ENCODE assay signal across 8 cellular contexts in the genomic region with DNA sequence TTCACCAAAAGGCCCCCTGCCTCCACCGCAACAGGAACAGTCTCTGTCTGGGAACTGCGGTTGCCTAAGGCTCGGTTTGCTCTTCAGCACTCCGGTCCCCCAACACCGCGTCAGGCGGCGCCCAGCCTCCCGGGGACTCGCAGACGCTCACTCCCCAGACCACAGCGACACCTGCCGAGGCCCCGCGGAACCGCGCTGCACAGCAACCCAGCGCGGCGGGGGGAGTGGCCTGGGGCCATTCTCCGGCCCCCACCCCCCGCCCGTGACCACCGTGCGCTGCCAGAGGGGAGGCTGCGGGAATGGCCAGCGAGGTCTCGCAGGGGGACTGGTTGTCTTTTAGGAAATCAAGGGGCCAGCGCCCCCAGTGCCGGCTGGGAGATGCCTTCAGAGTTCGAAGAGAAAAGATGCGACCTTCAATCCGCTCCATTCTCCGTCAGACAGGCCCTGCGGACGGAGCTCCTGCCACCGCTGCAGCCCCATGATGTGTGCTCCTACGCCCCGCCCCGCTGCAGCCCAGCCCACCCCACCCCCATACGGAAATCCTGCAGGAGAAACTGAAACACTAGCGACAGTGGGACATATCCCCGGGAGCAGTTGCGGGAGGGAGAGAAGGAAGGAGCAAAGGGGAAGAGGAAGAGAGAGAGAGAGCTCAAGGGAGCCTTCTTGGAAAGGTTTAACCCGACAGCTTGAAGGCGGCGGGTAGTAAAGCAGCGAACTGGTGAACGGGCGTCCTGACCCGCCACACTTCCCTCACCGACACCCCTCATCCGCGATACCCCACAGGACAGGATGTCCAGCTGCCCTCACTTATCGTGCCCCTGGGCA.
DNase-seq lines count a peak whose midpoint lies in the region; ATAC-seq, FAIRE-seq and TF ChIP-seq lines count a peak whose summit lies in the region.

No MANE protein-coding gene starts in this region.

- H2AFZ ChIP-seq in HepG2 (ENCODE audit: low read length): peak overlapping the region; percentile 13

- WGBS in HepG2 (ENCODE audit: low lambda C conversion rate): 1% methylated on average over 29 of the region's 55 CpGs

- H3K27me3 Mint-ChIP-seq in activated CD4-positive, alpha-beta T cell treated with anti-CD3 and anti-CD28 coated beads, Interleukin-2, amount 10 ng/mL, durations not matched to agents 7 days and 5 days: peaks cover 36% of the 10 kb centered on the region

- TF ChIP-seq RAD21 in HepG2 (CRISPR knock-in tag; IDR thresholded peaks at IDR 0.05): peak; percentile 84

- peak; percentile 97 for ATAC-seq in GM18907 (IDR thresholded peaks at IDR 0.05; ENCODE audit: unreplicated experiment)
- ATAC-seq in HG03175 (IDR thresholded peaks at IDR 0.05; ENCODE audit: unreplicated experiment): peak; percentile 95
- ATAC-seq in HepG2: peak; percentile 99

- peak overlapping the region; percentile 71 for H3K4me3 Mint-ChIP-seq in activated CD4-positive, alpha-beta T cell treated with anti-CD3 and anti-CD28 coated beads, Interleukin-2, amount 10 ng/mL, durations not matched to agents 7 days and 5 days

- no peaks in the 10 kb centered on the region for H3K36me3 ChIP-seq in HepG2 (replicated peaks in 1 of 2; ENCODE audit: control insufficient read depth in 1 of 2, insufficient read depth in 2 of 2, low read length in 2 of 2)

- no peaks in the 10 kb centered on the region for H4K20me1 ChIP-seq in HepG2 (ENCODE audit: insufficient read depth, low read length)

- H3K4me1 ChIP-seq in HepG2 (ENCODE audit: insufficient read depth, low read length): peaks cover 19% of the 10 kb centered on the region

- TF ChIP-seq EP300 in HepG2 (IDR thresholded peaks at IDR 0.05; ENCODE audit: low read depth in 2 of 2, low read length in 2 of 2) (0 out of 4 replicates have a peak, but pooled peaks of 1 of the 2 experiments have one; percentile 5), HepG2 (CRISPR knock-in tag; IDR thresholded peaks at IDR 0.05; ENCODE audit: borderline replicate concordance) (no peak)

- H3K9me3 Mint-ChIP-seq in activated CD4-positive, alpha-beta T cell treated with anti-CD3 and anti-CD28 coated beads, Interleukin-2, amount 10 ng/mL, durations not matched to agents 7 days and 5 days: no peaks in the 10 kb centered on the region

- TF ChIP-seq CTCF in AG09309 (IDR thresholded peaks at IDR 0.05; ENCODE audit: control insufficient read depth, insufficient read depth, low read depth, low read length, missing control alignments): peak; percentile 88
- TF ChIP-seq CTCF in HepG2 (CRISPR knock-in tag; IDR thresholded peaks at IDR 0.05): peak; percentile 96

- no peaks in the 10 kb centered on the region for H3K9me3 ChIP-seq in HepG2 (ENCODE audit: low read length)

- peak; percentile 27 for DNase-seq in AG09309 (ENCODE audit: low read depth)
- DNase-seq in NCI-H345 treated with DMSO at 0.1 percent for 48 hours (lab: John Stamatoyannopoulos, UW; ENCODE audit: unreplicated experiment): peak; percentile 65
- peak; percentile 80 for DNase-seq in activated CD4-positive, alpha-beta T cell treated with anti-CD3 and anti-CD28 coated beads, Interleukin-2, amount 10 ng/mL, durations not matched to agents 7 days and 5 days
- DNase-seq in dedifferentiated amniotic fluid mesenchymal stem cell (ENCODE audit: extremely low spot score): peak; percentile 71
- DNase-seq in HepG2 (ENCODE audit: low spot score): peak; percentile 38
- DNase-seq in stimulated activated CD4-positive, alpha-beta T cell treated with anti-CD3 and anti-CD28 coated beads, Interleukin-2, amount 100 ng/mL, for 4 hours (ENCODE audit: low read depth): peak; percentile 63

- H3K9ac ChIP-seq in HepG2 (ENCODE audit: insufficient read depth, low read depth, low read length): peak overlapping the region; percentile 6; the same call in 1 of the 2 replicates

- POLR2A ChIA-PET in activated CD4-positive, alpha-beta T cell treated with anti-CD3 and anti-CD28 coated beads, Interleukin-2, amount 10 ng/mL, durations not matched to agents 7 days and 5 days (lab: Charles Lee): no interaction called here
- POLR2A ChIA-PET in HepG2 (lab: Yijun Ruan, JAX): no interaction called here

- in situ Hi-C loops in HepG2 (cut with HindIII; ENCODE audit: extremely low pct_ligation_motif_present, low pct_unique_long_range_greater_than_20kb): no loop called here

- no peaks in the 10 kb centered on the region for H3K79me2 ChIP-seq in HepG2 (ENCODE audit: insufficient read depth, low read length)

- H3K27ac Mint-ChIP-seq in activated CD4-positive, alpha-beta T cell treated with anti-CD3 and anti-CD28 coated beads, Interleukin-2, amount 10 ng/mL, durations not matched to agents 7 days and 5 days: peak overlapping the region; percentile 67

- H3K27ac ChIP-seq in HepG2 (ENCODE audit: extremely low read length, insufficient read depth, low read length): no peak overlapping the region

- H3K4me2 ChIP-seq in HepG2 (ENCODE audit: low read depth, low read length): peak overlapping the region; percentile 83

- peaks cover 2 to 31% of the 10 kb centered on the region in 2 experiments; a peak in 4 of 5 replicates for H3K27me3 ChIP-seq in HepG2 (ENCODE audit: control insufficient read depth in 1 of 2, insufficient read depth in 2 of 2, low read length in 2 of 2)

- CTCF ChIA-PET in activated CD4-positive, alpha-beta T cell treated with anti-CD3 and anti-CD28 coated beads, Interleukin-2, amount 10 ng/mL, durations not matched to agents 7 days and 5 days (lab: Charles Lee): interaction anchor here (0.6 to 2.3 kb wide), 13 partner anchors 15 to 829 kb away, joined by 3 to 7 read pairs (median 4); no protein-coding TSS in a partner anchor
- CTCF ChIA-PET in HepG2 (lab: Yijun Ruan, JAX; ENCODE audit: low intra/inter-chr PET ratio, low total read pairs): no interaction called here

- peaks cover 13% of the 10 kb centered on the region for H3K4me1 Mint-ChIP-seq in activated CD4-positive, alpha-beta T cell treated with anti-CD3 and anti-CD28 coated beads, Interleukin-2, amount 10 ng/mL, durations not matched to agents 7 days and 5 days

- no peaks in the 10 kb centered on the region for H3K36me3 Mint-ChIP-seq in activated CD4-positive, alpha-beta T cell treated with anti-CD3 and anti-CD28 coated beads, Interleukin-2, amount 10 ng/mL, durations not matched to agents 7 days and 5 days (ENCODE audit: low read depth)

- peak; percentile 40 for FAIRE-seq in HepG2 (lab: Jason Lieb, UNC)

- no peak for TF ChIP-seq POLR2A in HepG2 (IDR thresholded peaks at IDR 0.05; ENCODE audit: insufficient read depth in 1 of 2, low read depth in 2 of 2, low read length in 2 of 2)

- no TSS peak for BruUV-seq in HepG2 (replicated peaks; lab: Mats Ljungman, UMichigan)

- intact Hi-C loops in HepG2 (cut with micrococcal nuclease; ENCODE audit: unreplicated experiment): no loop called here

- H3K4me3 ChIP-seq in AG09309 (ENCODE audit: control insufficient read depth, low read depth, low read length) (peak overlapping the region; percentile 71), HepG2 (replicated peaks in 1 of 3; ENCODE audit: insufficient read depth in 1 of 3, low read depth in 2 of 3, low read length in 3 of 3) (peak overlapping the region; percentile 38 to 67 (median 51))

TF ChIP-seq in HepG2, 621 proteins besides CTCF, POLR2A, EP300 and RAD21 (continues in another document):
- TF ChIP-seq PRPF4 (IDR thresholded peaks at IDR 0.05; ENCODE audit: low read depth, low read length, poor library complexity, severe bottlenecking) (no peak), ZNF256 (CRISPR knock-in tag; conservative IDR thresholded peaks at IDR 0.05) (no peak), KLF13 (CRISPR knock-in tag; IDR thresholded peaks at IDR 0.05) (no peak), TP53 (CRISPR knock-in tag; conservative IDR thresholded peaks at IDR 0.05) (no peak), ZNF331 (CRISPR knock-in tag; IDR thresholded peaks at IDR 0.05) (peak; percentile 20; the same call in 1 of the 2 replicates), RORA (CRISPR knock-in tag; IDR thresholded peaks at IDR 0.05) (no peak)
- TF ChIP-seq, protein P1, sequence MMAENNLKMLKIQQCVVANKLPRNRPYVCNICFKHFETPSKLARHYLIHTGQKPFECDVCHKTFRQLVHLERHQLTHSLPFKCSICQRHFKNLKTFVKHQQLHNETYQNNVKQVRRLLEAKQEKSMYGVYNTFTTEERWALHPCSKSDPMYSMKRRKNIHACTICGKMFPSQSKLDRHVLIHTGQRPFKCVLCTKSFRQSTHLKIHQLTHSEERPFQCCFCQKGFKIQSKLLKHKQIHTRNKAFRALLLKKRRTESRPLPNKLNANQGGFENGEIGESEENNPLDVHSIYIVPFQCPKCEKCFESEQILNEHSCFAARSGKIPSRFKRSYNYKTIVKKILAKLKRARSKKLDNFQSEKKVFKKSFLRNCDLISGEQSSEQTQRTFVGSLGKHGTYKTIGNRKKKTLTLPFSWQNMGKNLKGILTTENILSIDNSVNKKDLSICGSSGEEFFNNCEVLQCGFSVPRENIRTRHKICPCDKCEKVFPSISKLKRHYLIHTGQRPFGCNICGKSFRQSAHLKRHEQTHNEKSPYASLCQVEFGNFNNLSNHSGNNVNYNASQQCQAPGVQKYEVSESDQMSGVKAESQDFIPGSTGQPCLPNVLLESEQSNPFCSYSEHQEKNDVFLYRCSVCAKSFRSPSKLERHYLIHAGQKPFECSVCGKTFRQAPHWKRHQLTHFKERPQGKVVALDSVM (CRISPR knock-in tag; IDR thresholded peaks at IDR 0.05): no peak

Comparison
In these comparisons a context has a peak if more than half of its experiments do, and no peak if none do; other contexts are left out.
1. DNase-seq: peak in every context shown above with its lines; median percentile 80 in activated CD4-positive, alpha-beta T cell treated with anti-CD3 and anti-CD28 coated beads, Interleukin-2, amount 10 ng/mL, durations not matched to agents 7 days and 5 days; 71 in dedifferentiated amniotic fluid mesenchymal stem cell; 65 in NCI-H345 treated with DMSO at 0.1 percent for 48 hours; 63 in stimulated activated CD4-positive, alpha-beta T cell treated with anti-CD3 and anti-CD28 coated beads, Interleukin-2, amount 100 ng/mL, for 4 hours; 38 in HepG2; 27 in AG09309.